Comparison of ENCODE assay signal across 23 cellular contexts in genomic region chr6:149150301-149150700, GRCh38.
A peak's percentile ranks its signal among the peaks of the same experiment; 100 is the strongest.
DNase-seq lines count a peak whose midpoint lies in the region; ATAC-seq and TF ChIP-seq lines count a peak whose summit lies in the region.
"Had no signal": no experiment of that assay in that cellular context is flagged by ENCODE, and none has a peak within 500 bp of the region (broad histone marks: within the 10 kb centered on the region; RNA-seq: fewer than 3 reads in every experiment).

No MANE protein-coding gene starts in this region.

- H3K27ac ChIP-seq in esophagus muscularis mucosa (replicated peaks in 1 of 4): no peak overlapping the region
- H3K27ac ChIP-seq: 22Rv1; BLaER1 treated with 17β-estradiol and CSF1 and Interleukin-3, amounts not matched to agents 10 nM and 100 nM; HL-60 had no signal

- DNase-seq in T-helper 1 cell (no peak), esophagus muscularis mucosa (ENCODE audit: extremely low spot score) (peak; percentile 87), NAMALWA (ENCODE audit: low spot score) (no peak)
- no peak for DNase-seq in activated naive CD4-positive, alpha-beta T cell treated with anti-CD3 and anti-CD28 coated beads for 36 hours
- no peak for DNase-seq in activated naive CD4-positive, alpha-beta T cell (lab: John Stamatoyannopoulos, UW)
- DNase-seq in activated CD8-positive, alpha-beta T cell treated with anti-CD3 and anti-CD28 coated beads, Interleukin-2, amount 10 ng/mL, durations not matched to agents 7 days and 5 days: no peak
- DNase-seq: ACHN, MM.1S, NCI-H1092, NCI-H1436, NCI-H187 treated with DMSO at 0.1 percent for 48 hours, NCI-H2107, NCI-H446 treated with DMSO at 0.1 percent for 48 hours, NCI-H526 treated with DMSO at 0.1 percent for 48 hours had no signal

- peaks cover 91% of the 10 kb centered on the region for H3K4me1 Mint-ChIP-seq in T-helper 1 cell treated with Interleukin-12 subunit alpha and Interleukin-12 subunit beta and Interleukin-4 antibody, amounts not matched to agents 30 μg/mL and 1 μg/mL, for 36 hours (ENCODE audit: low read depth)
- peaks cover 76% of the 10 kb centered on the region for H3K4me1 Mint-ChIP-seq in activated naive CD4-positive, alpha-beta T cell treated with anti-CD3 and anti-CD28 coated beads for 36 hours (ENCODE audit: low read depth)
- H3K4me1 Mint-ChIP-seq in activated CD8-positive, alpha-beta T cell treated with anti-CD3 and anti-CD28 coated beads, Interleukin-2, amount 10 ng/mL, durations not matched to agents 7 days and 5 days (ENCODE audit: low read depth): peaks cover 94% of the 10 kb centered on the region
- H3K4me1 Mint-ChIP-seq: GM23338 had no signal

- TF ChIP-seq POLR2A in esophagus muscularis mucosa (IDR thresholded peaks at IDR 0.05; ENCODE audit: low read depth): no peak

- no peaks in the 10 kb centered on the region for H3K36me3 ChIP-seq in esophagus muscularis mucosa
- H3K36me3 ChIP-seq: BLaER1 treated with 17β-estradiol and CSF1 and Interleukin-3, amounts not matched to agents 10 nM and 100 nM; HAP-1 had no signal

- CTCF ChIA-PET in activated naive CD4-positive, alpha-beta T cell treated with anti-CD3 and anti-CD28 coated beads for 36 hours (lab: Charles Lee): interaction anchor here (0.8 to 2.0 kb wide), 2 partner anchors 13 to 73 kb away, joined by 3 to 5 read pairs; no protein-coding TSS in a partner anchor
- CTCF ChIA-PET in activated CD8-positive, alpha-beta T cell treated with anti-CD3 and anti-CD28 coated beads, Interleukin-2, amount 10 ng/mL, durations not matched to agents 7 days and 5 days (lab: Charles Lee): interaction anchor here (1.0 to 1.6 kb wide), 6 partner anchors 14 to 281 kb away, joined by 3 to 5 read pairs (median 4); no protein-coding TSS in a partner anchor

- POLR2A ChIA-PET in activated CD8-positive, alpha-beta T cell treated with anti-CD3 and anti-CD28 coated beads, Interleukin-2, amount 10 ng/mL, durations not matched to agents 7 days and 5 days (lab: Charles Lee): interaction anchor here (0.7 to 3.6 kb wide), 3 partner anchors 9 to 167 kb away, joined by 3 to 15 read pairs (median 3); partner anchors contain the start of gene TAB2

- no peaks in the 10 kb centered on the region for H3K27me3 Mint-ChIP-seq in T-helper 1 cell treated with Interleukin-12 subunit alpha and Interleukin-12 subunit beta and Interleukin-4 antibody, amounts not matched to agents 30 μg/mL and 1 μg/mL, for 36 hours (ENCODE audit: low read depth)
- no peaks in the 10 kb centered on the region for H3K27me3 Mint-ChIP-seq in activated naive CD4-positive, alpha-beta T cell treated with anti-CD3 and anti-CD28 coated beads for 36 hours (ENCODE audit: low read depth)
- no peaks in the 10 kb centered on the region for H3K27me3 Mint-ChIP-seq in activated CD8-positive, alpha-beta T cell treated with anti-CD3 and anti-CD28 coated beads, Interleukin-2, amount 10 ng/mL, durations not matched to agents 7 days and 5 days (ENCODE audit: low read depth)

- ATAC-seq in activated CD8-positive, alpha-beta T cell treated with anti-CD3 and anti-CD28 coated beads, Interleukin-2, amount 10 ng/mL, durations not matched to agents 7 days and 5 days: no peak
- no peak for ATAC-seq in GM18870 (IDR thresholded peaks at IDR 0.05; ENCODE audit: unreplicated experiment)
- ATAC-seq: GM23338, HepG2 had no signal

- peak overlapping the region; percentile 68 for H3K4me3 Mint-ChIP-seq in T-helper 1 cell treated with Interleukin-12 subunit alpha and Interleukin-12 subunit beta and Interleukin-4 antibody, amounts not matched to agents 30 μg/mL and 1 μg/mL, for 36 hours
- no peak overlapping the region for H3K4me3 Mint-ChIP-seq in activated naive CD4-positive, alpha-beta T cell treated with anti-CD3 and anti-CD28 coated beads for 36 hours
- no peak overlapping the region for H3K4me3 Mint-ChIP-seq in activated CD8-positive, alpha-beta T cell treated with anti-CD3 and anti-CD28 coated beads, Interleukin-2, amount 10 ng/mL, durations not matched to agents 7 days and 5 days
- H3K4me3 Mint-ChIP-seq: GM23338 had no signal

- 97% methylated on average over 4 of the region's 4 CpGs for WGBS in esophagus muscularis mucosa

- H3K36me3 Mint-ChIP-seq in T-helper 1 cell treated with Interleukin-12 subunit alpha and Interleukin-12 subunit beta and Interleukin-4 antibody, amounts not matched to agents 30 μg/mL and 1 μg/mL, for 36 hours (ENCODE audit: low read depth): peaks cover 53% of the 10 kb centered on the region
- peaks cover 8% of the 10 kb centered on the region for H3K36me3 Mint-ChIP-seq in activated naive CD4-positive, alpha-beta T cell treated with anti-CD3 and anti-CD28 coated beads for 36 hours (ENCODE audit: low read depth)
- peaks cover 92% of the 10 kb centered on the region for H3K36me3 Mint-ChIP-seq in activated CD8-positive, alpha-beta T cell treated with anti-CD3 and anti-CD28 coated beads, Interleukin-2, amount 10 ng/mL, durations not matched to agents 7 days and 5 days (ENCODE audit: low read depth)

- H3K27ac Mint-ChIP-seq in T-helper 1 cell treated with Interleukin-12 subunit alpha and Interleukin-12 subunit beta and Interleukin-4 antibody, amounts not matched to agents 30 μg/mL and 1 μg/mL, for 36 hours: peak overlapping the region; percentile 87
- H3K27ac Mint-ChIP-seq in activated naive CD4-positive, alpha-beta T cell treated with anti-CD3 and anti-CD28 coated beads for 36 hours: peak overlapping the region; percentile 54
- H3K27ac Mint-ChIP-seq in activated CD8-positive, alpha-beta T cell treated with anti-CD3 and anti-CD28 coated beads, Interleukin-2, amount 10 ng/mL, durations not matched to agents 7 days and 5 days: peak overlapping the region; percentile 7
- H3K27ac Mint-ChIP-seq: GM23338 had no signal

- no peak overlapping the region for H3K4me3 ChIP-seq in esophagus muscularis mucosa
- H3K4me3 ChIP-seq: BLaER1 treated with 17β-estradiol and CSF1 and Interleukin-3, amounts not matched to agents 10 nM and 100 nM; GM23338; HAP-1; K562 had no signal

- intact Hi-C loops in activated naive CD4-positive, alpha-beta T cell treated with anti-CD3 and anti-CD28 coated beads for 36 hours (cut with micrococcal nuclease): no loop called here
- intact Hi-C loops in esophagus muscularis mucosa (cut with DNase I): no loop called here

- H3K27me3 ChIP-seq in esophagus muscularis mucosa: no peaks in the 10 kb centered on the region
- H3K27me3 ChIP-seq: BLaER1 treated with 17β-estradiol and CSF1 and Interleukin-3, amounts not matched to agents 10 nM and 100 nM had no signal

- no peak for TF ChIP-seq CTCF in esophagus muscularis mucosa (IDR thresholded peaks at IDR 0.05)

- no peaks in the 10 kb centered on the region for H3K9me3 ChIP-seq in esophagus muscularis mucosa
- H3K9me3 ChIP-seq: HAP-1 had no signal

- peaks cover 0 to 12% (median 2%) of the 10 kb centered on the region in 4 donors for H3K4me1 ChIP-seq in esophagus muscularis mucosa
- H3K4me1 ChIP-seq: HAP-1 had no signal

- peaks cover 35% of the 10 kb centered on the region for H3K9me3 Mint-ChIP-seq in T-helper 1 cell treated with Interleukin-12 subunit alpha and Interleukin-12 subunit beta and Interleukin-4 antibody, amounts not matched to agents 30 μg/mL and 1 μg/mL, for 36 hours
- H3K9me3 Mint-ChIP-seq in activated naive CD4-positive, alpha-beta T cell treated with anti-CD3 and anti-CD28 coated beads for 36 hours: peaks cover 9% of the 10 kb centered on the region
- peaks cover 36% of the 10 kb centered on the region for H3K9me3 Mint-ChIP-seq in activated CD8-positive, alpha-beta T cell treated with anti-CD3 and anti-CD28 coated beads, Interleukin-2, amount 10 ng/mL, durations not matched to agents 7 days and 5 days (ENCODE audit: insufficient read depth)

- TF ChIP-seq EP300 in esophagus muscularis mucosa (IDR thresholded peaks at IDR 0.05): no peak

Comparison
In these comparisons a context has a peak if more than half of its experiments do, and no peak if none do; other contexts are left out.
1. H3K27ac Mint-ChIP-seq: peak in every context shown above with its lines; median percentile 87 in T-helper 1 cell treated with Interleukin-12 subunit alpha and Interleukin-12 subunit beta and Interleukin-4 antibody, amounts not matched to agents 30 μg/mL and 1 μg/mL, for 36 hours; 54 in activated naive CD4-positive, alpha-beta T cell treated with anti-CD3 and anti-CD28 coated beads for 36 hours; 7 in activated CD8-positive, alpha-beta T cell treated with anti-CD3 and anti-CD28 coated beads, Interleukin-2, amount 10 ng/mL, durations not matched to agents 7 days and 5 days.